In genomic region chr16:84718-85452, GRCh38 we compare ENCODE assay signal across 1 cellular context.
TF ChIP-seq lines count a peak whose summit lies in the region.

No MANE protein-coding gene starts in this region.

TF ChIP-seq in endothelial cell of umbilical vein, 7 proteins besides CTCF, POLR2A, EP300 and RAD21:
- TF ChIP-seq, protein P1, sequence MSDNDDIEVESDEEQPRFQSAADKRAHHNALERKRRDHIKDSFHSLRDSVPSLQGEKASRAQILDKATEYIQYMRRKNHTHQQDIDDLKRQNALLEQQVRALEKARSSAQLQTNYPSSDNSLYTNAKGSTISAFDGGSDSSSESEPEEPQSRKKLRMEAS (IDR thresholded peaks at IDR 0.05; ENCODE audit: insufficient read depth, insufficient read length): peak; percentile 11
- TF ChIP-seq FOS (IDR thresholded peaks at IDR 0.05; ENCODE audit: borderline replicate concordance, insufficient read depth, low read length): peak; percentile 93
- peak; percentile 82 for TF ChIP-seq JUN (IDR thresholded peaks at IDR 0.05; ENCODE audit: borderline replicate concordance, insufficient read depth, insufficient read length, low read depth)
- TF ChIP-seq GATA2 (IDR thresholded peaks at IDR 0.05; ENCODE audit: insufficient read depth, insufficient read length, low read depth, low read length): no peak
- peak; percentile 95 for TF ChIP-seq POLR2AphosphoS5 (IDR thresholded peaks at IDR 0.05; ENCODE audit: insufficient read depth, low read depth, low read length)
- TF ChIP-seq MYC (IDR thresholded peaks at IDR 0.05; ENCODE audit: low read depth, low read length): no peak
- TF ChIP-seq EZH2 (IDR thresholded peaks at IDR 0.05; ENCODE audit: borderline replicate concordance, low read depth, low read length, severe bottlenecking): no peak
